Comparison of ENCODE assay signal across 13 cellular contexts in genomic region chr2:144548532-144549191, GRCh38. TPM values are rescaled to one million over a fixed set of nuclear protein-coding genes. Genes with fewer than 3 reads are reported as not detected.
DNase-seq lines count a peak whose midpoint lies in the region; ATAC-seq lines count a peak whose summit lies in the region.
"Had no signal": no experiment of that assay in that cellular context is flagged by ENCODE, and none has a peak within 500 bp of the region (broad histone marks: within the 10 kb centered on the region; RNA-seq: fewer than 3 reads in every experiment).

No MANE protein-coding gene starts in this region.

- peak overlapping the region in 3 of 11 experiments; percentile 51 to 74 (median 69); a peak in 5 of 22 replicates for H3K9ac ChIP-seq in BLaER1 treated with 17β-estradiol and CSF1 and Interleukin-3, amounts not matched to agents 10 nM and 100 nM

- intact Hi-C loops in Right ventricle myocardium inferior (cut with DNase I): no loop called here

- H4K20me1 ChIP-seq in BLaER1 treated with 17β-estradiol and CSF1 and Interleukin-3, amounts not matched to agents 10 nM and 100 nM: no peaks in the 10 kb centered on the region

- no peaks in the 10 kb centered on the region for H3K36me3 ChIP-seq in BLaER1 treated with 17β-estradiol and CSF1 and Interleukin-3, amounts not matched to agents 10 nM and 100 nM
- H3K36me3 ChIP-seq: neutrophil had no signal

- peak overlapping the region in 9 of 11 experiments; percentile 15 to 75 (median 66); a peak in 14 of 22 replicates for H3K27ac ChIP-seq in BLaER1 treated with 17β-estradiol and CSF1 and Interleukin-3, amounts not matched to agents 10 nM and 100 nM
- H3K27ac ChIP-seq: neutrophil had no signal

- peak; percentile 23 for DNase-seq in SIG-M5 (lab: John Stamatoyannopoulos, UW)
- DNase-seq in superior temporal gyrus (ENCODE audit: extremely low spot score): no peak
- DNase-seq in Right ventricle myocardium inferior (ENCODE audit: missing footprints): no peak
- no peak for DNase-seq in stimulated activated CD4-positive, alpha-beta T cell treated with anti-CD3 and anti-CD28 coated beads, Interleukin-15, amount 100 ng/mL, for 24 hours
- DNase-seq in H4 (ENCODE audit: low spot score): no peak
- DNase-seq: activated CD4-positive, alpha-beta T cell treated with anti-CD3 and anti-CD28 coated beads for 36 hours; HFFc6; NCI-H1092 treated with DMSO at 0.1 percent for 48 hours had no signal

- peak overlapping the region; percentile 63 to 90 (median 83); a peak in 21 of 22 replicates for H3K4me2 ChIP-seq in BLaER1 treated with 17β-estradiol and CSF1 and Interleukin-3, amounts not matched to agents 10 nM and 100 nM

- H3K27me3 ChIP-seq in BLaER1 treated with 17β-estradiol and CSF1 and Interleukin-3, amounts not matched to agents 10 nM and 100 nM: no peaks in the 10 kb centered on the region
- H3K27me3 ChIP-seq: neutrophil had no signal

- peaks cover 0 to 21% (median 12%) of the 10 kb centered on the region in 11 experiments; a peak in 10 of 22 replicates for H3K9me3 ChIP-seq in BLaER1 treated with 17β-estradiol and CSF1 and Interleukin-3, amounts not matched to agents 10 nM and 100 nM (replicated peaks in 1 of 11)
- H3K9me3 ChIP-seq: neutrophil had no signal

- peak overlapping the region in 3 of 10 experiments; percentile 42 to 57 (median 49); a peak in 3 of 20 replicates for H3K4me3 ChIP-seq in BLaER1 treated with 17β-estradiol and CSF1 and Interleukin-3, amounts not matched to agents 10 nM and 100 nM

- ATAC-seq in GM19328 (IDR thresholded peaks at IDR 0.05; ENCODE audit: unreplicated experiment): peak; percentile 68
- ATAC-seq in HG03108 (IDR thresholded peaks at IDR 0.05; ENCODE audit: unreplicated experiment): peak; percentile 59
- no peak for ATAC-seq in Right ventricle myocardium inferior
- ATAC-seq: activated CD4-positive, alpha-beta T cell treated with anti-CD3 and anti-CD28 coated beads for 36 hours; Panc1 had no signal

- peaks cover 27 to 47% (median 39%) of the 10 kb centered on the region in 10 experiments for H3K4me1 ChIP-seq in BLaER1 treated with 17β-estradiol and CSF1 and Interleukin-3, amounts not matched to agents 10 nM and 100 nM

RNA-seq across cellular contexts. Expression of gene ZEB2, which starts 28.7 kb away (rescaled TPM):
- 89.0 TPM for total RNA-seq in Right ventricle myocardium inferior
- total RNA-seq in H4 (2014; rRNA removed; shearing (Covaris generic)): 14.4 and 17.0 TPM in 2 replicates
